Comparison of ENCODE assay signal across 10 cellular contexts in the genomic region with DNA sequence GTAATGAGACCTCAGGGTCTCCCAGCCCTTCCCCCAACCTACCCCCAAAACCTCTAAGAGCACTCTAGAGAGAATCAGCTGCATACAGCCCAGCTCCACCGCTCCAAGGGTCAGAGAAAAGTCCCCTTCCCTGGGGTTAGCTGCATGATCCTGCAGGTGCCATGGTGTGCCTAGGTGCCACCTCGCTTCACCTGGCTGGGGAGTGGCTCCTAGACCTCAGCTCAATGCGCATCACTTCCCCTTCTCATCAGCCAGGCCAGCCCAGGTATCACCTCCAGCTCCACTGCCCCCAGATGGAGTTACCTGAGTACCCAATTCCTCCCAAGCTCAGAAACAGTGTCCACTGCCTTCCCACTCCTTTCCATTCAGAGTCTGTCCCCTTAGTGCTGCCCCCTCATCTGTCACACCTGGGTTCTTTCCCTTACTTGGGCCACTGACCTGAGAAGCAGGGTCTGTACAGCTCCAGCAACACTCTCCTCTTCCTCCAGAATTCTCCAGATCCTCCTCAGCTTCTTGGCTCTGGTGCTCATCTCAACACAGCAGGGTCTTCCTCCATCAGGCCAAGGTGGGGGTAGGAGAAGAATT. TPM values are rescaled to one million over a fixed set of nuclear protein-coding genes. Genes with fewer than 3 reads are reported as not detected.
DNase-seq lines count a peak whose midpoint lies in the region; ATAC-seq and TF ChIP-seq lines count a peak whose summit lies in the region.
"Had no signal": no experiment of that assay in that cellular context is flagged by ENCODE, and none has a peak within 500 bp of the region (broad histone marks: within the 10 kb centered on the region; RNA-seq: fewer than 3 reads in every experiment).

No MANE protein-coding gene starts in this region.

- DNase-seq in CD4-positive, alpha-beta memory T cell, result no peak
- DNase-seq in dorsolateral prefrontal cortex (no peak), progenitor cell of endocrine pancreas (ENCODE audit: low spot score, unreplicated experiment) (no peak), upper lobe of left lung (no peak), foreskin melanocyte (no peak)
- DNase-seq: NCI-H1105 treated with DMSO at 0.1 percent for 48 hours, SHP77 had no signal

- H3K27ac ChIP-seq in CD4-positive, alpha-beta memory T cell (ENCODE audit: low read depth, low read length), result peak overlapping the region; percentile 97
- H3K27ac ChIP-seq in dorsolateral prefrontal cortex (peak overlapping the region; percentile 92 to 100 (median 98)), upper lobe of left lung (peak overlapping the region in 2 of 4 donors; percentile 89 to 95)

- H3K4me1 ChIP-seq in CD4-positive, alpha-beta memory T cell (ENCODE audit: insufficient read depth, low read length), result peaks cover 23% of the 10 kb centered on the region
- H3K4me1 ChIP-seq in upper lobe of left lung, result peaks cover 24 to 50% (median 48%) of the 10 kb centered on the region in 4 donors

- H3K36me3 ChIP-seq in CD4-positive, alpha-beta memory T cell (ENCODE audit: insufficient read depth, low read length), result no peaks in the 10 kb centered on the region
- no peaks in the 10 kb centered on the region for H3K36me3 ChIP-seq in upper lobe of left lung

- H3K9me3 Mint-ChIP-seq in CD4-positive, alpha-beta memory T cell, result no peaks in the 10 kb centered on the region
- no peaks in the 10 kb centered on the region for H3K9me3 Mint-ChIP-seq in IgD-negative memory B cell
- no peaks in the 10 kb centered on the region for H3K9me3 Mint-ChIP-seq in progenitor cell of endocrine pancreas (ENCODE audit: low read depth)

- WGBS in upper lobe of left lung, 2 donors, result 96 to 100% methylated on average over 3 of the region's 3 CpGs

- H3K27me3 Mint-ChIP-seq in CD4-positive, alpha-beta memory T cell, result no peaks in the 10 kb centered on the region
- H3K27me3 Mint-ChIP-seq in IgD-negative memory B cell (no peaks in the 10 kb centered on the region), progenitor cell of endocrine pancreas (no peaks in the 10 kb centered on the region)

- POLR2A ChIA-PET in CD4-positive, alpha-beta memory T cell (lab: Charles Lee; ENCODE audit: partially characterized antibody), result interaction anchor here (0.8 to 3.7 kb wide), 12 partner anchors 11 to 108 kb away, joined by 3 to 45 read pairs (median 5); partner anchors contain the start of gene ATG16L2

- H3K27ac Mint-ChIP-seq in CD4-positive, alpha-beta memory T cell, result peak overlapping the region; percentile 41 to 100 (median 100)
- H3K27ac Mint-ChIP-seq in IgD-negative memory B cell (peak overlapping the region; percentile 99 to 100 (median 100)), progenitor cell of endocrine pancreas (peak overlapping the region; percentile 24)

- TF ChIP-seq EP300 in upper lobe of left lung (IDR thresholded peaks at IDR 0.05), result no peak

- H3K4me3 Mint-ChIP-seq in CD4-positive, alpha-beta memory T cell, result peak overlapping the region in 6 of 8 donors; percentile 1 to 98 (median 73)
- H3K4me3 Mint-ChIP-seq in IgD-negative memory B cell (peak overlapping the region in 3 of 4 donors; percentile 98 to 99 (median 99)), progenitor cell of endocrine pancreas (ENCODE audit: low read depth) (no peak overlapping the region)

- H3K4me3 ChIP-seq in CD4-positive, alpha-beta memory T cell (ENCODE audit: low read length in 2 of 2), result no peak overlapping the region
- peak overlapping the region; percentile 45 to 90 (median 72) for H3K4me3 ChIP-seq in dorsolateral prefrontal cortex
- no peak overlapping the region for H3K4me3 ChIP-seq in upper lobe of left lung

- no peaks in the 10 kb centered on the region for H3K9me3 ChIP-seq in CD4-positive, alpha-beta memory T cell (ENCODE audit: control insufficient read depth in 1 of 2, low read length in 2 of 2)
- H3K9me3 ChIP-seq in upper lobe of left lung, result no peaks in the 10 kb centered on the region

- no peaks in the 10 kb centered on the region for H3K27me3 ChIP-seq in CD4-positive, alpha-beta memory T cell (ENCODE audit: insufficient read depth, low read length)
- H3K27me3 ChIP-seq in dorsolateral prefrontal cortex (no peaks in the 10 kb centered on the region), upper lobe of left lung (no peaks in the 10 kb centered on the region)

- H3K4me1 Mint-ChIP-seq in CD4-positive, alpha-beta memory T cell, result peaks cover 13 to 30% (median 23%) of the 10 kb centered on the region in 4 donors
- H3K4me1 Mint-ChIP-seq in IgD-negative memory B cell, result peaks cover 25 to 31% (median 28%) of the 10 kb centered on the region in 3 donors
- H3K4me1 Mint-ChIP-seq in progenitor cell of endocrine pancreas (ENCODE audit: low read depth), result peaks cover 16% of the 10 kb centered on the region

- TF ChIP-seq POLR2A in upper lobe of left lung (IDR thresholded peaks at IDR 0.05), result no peak

- intact Hi-C loops in CD4-positive, alpha-beta memory T cell (cut with micrococcal nuclease), result loop anchor here (1.0 to 5.0 kb wide), 7 partner anchors 10 to 1700 kb away; partner anchors contain the start of genes ARAP1, ATG16L2 and LIPT2
- intact Hi-C loops in dorsolateral prefrontal cortex (cut with DNase I), result loop anchor here (1.0 to 2.0 kb wide), 3 partner anchors 14 to 67 kb away; partner anchors contain the start of gene ARAP1 (in 1 of the 2)

- no peak for TF ChIP-seq CTCF in dorsolateral prefrontal cortex (IDR thresholded peaks at IDR 0.05 in 54 of 56, conservative IDR thresholded peaks at IDR 0.05 in 2 of 56; ENCODE audit: low read depth in 1 of 56, partially characterized antibody in 56 of 56)
- TF ChIP-seq CTCF in progenitor cell of endocrine pancreas (IDR thresholded peaks at IDR 0.05; ENCODE audit: unreplicated experiment), result no peak
- TF ChIP-seq CTCF in upper lobe of left lung (IDR thresholded peaks at IDR 0.05), result no peak

- CTCF ChIA-PET in CD4-positive, alpha-beta memory T cell (lab: Charles Lee; ENCODE audit: partially characterized antibody), result interaction anchor here (0.7 to 5.3 kb wide), 20 partner anchors 11 to 463 kb away, joined by 3 to 194 read pairs (median 6); partner anchors contain the start of genes ATG16L2 and FCHSD2

- ATAC-seq in upper lobe of left lung (ENCODE audit: low FRiP score in 2 of 2) (no peak), HG02973 (IDR thresholded peaks at IDR 0.05; ENCODE audit: unreplicated experiment) (no peak), GM18861 (IDR thresholded peaks at IDR 0.05; ENCODE audit: unreplicated experiment) (no peak)

- H3K36me3 Mint-ChIP-seq in CD4-positive, alpha-beta memory T cell, result peaks cover 0 to 4% of the 10 kb centered on the region in 2 donors
- no peaks in the 10 kb centered on the region for H3K36me3 Mint-ChIP-seq in IgD-negative memory B cell
- H3K36me3 Mint-ChIP-seq in progenitor cell of endocrine pancreas (ENCODE audit: insufficient read depth), result no peaks in the 10 kb centered on the region

RNA-seq across cellular contexts. Expression of gene STARD10, which starts 1.3 kb away (rescaled TPM):
- 10 to 100 TPM; 23.0 to 23.5 TPM for total RNA-seq in CD4-positive, alpha-beta memory T cell
- polyA plus RNA-seq in CD4-positive, alpha-beta memory T cell, result 10 to 100 TPM; 24.9 to 27.0 TPM
- polyA plus RNA-seq in IgD-negative memory B cell, result 33.4 TPM
- total RNA-seq in dorsolateral prefrontal cortex (100 to 1,000 TPM in 2 of 120 experiments, 10 to 100 TPM in 118; 31.5 to 113 (median 51.1) TPM), progenitor cell of endocrine pancreas (212 and 220 TPM in 2 replicates), upper lobe of left lung (100 to 1,000 TPM in 5 of 6 donors, 10 to 100 TPM in 1; 93.2 to 227 (median 151) TPM)

RNA-seq across cellular contexts. Expression of gene ATG16L2, which starts 21.7 kb away (rescaled TPM):
- total RNA-seq in CD4-positive, alpha-beta memory T cell, result 100 to 1,000 TPM; 194 to 202 TPM
- polyA plus RNA-seq in CD4-positive, alpha-beta memory T cell, result 10 to 100 TPM; 13.2 to 24.1 TPM
- polyA plus RNA-seq in IgD-negative memory B cell, result 32.1 TPM
- total RNA-seq in dorsolateral prefrontal cortex, result 10 to 100 TPM; 17.7 to 47.0 (median 30.9) TPM
- total RNA-seq in progenitor cell of endocrine pancreas, result 43.8 and 43.9 TPM in 2 replicates
- 100 to 1,000 TPM in 3 of 6 donors, 10 to 100 TPM in 3; 39.5 to 354 (median 86.4) TPM for total RNA-seq in upper lobe of left lung

RNA-seq across cellular contexts. Expression of gene ARAP1, which starts 40.3 kb away (rescaled TPM):
- 100 to 1,000 TPM; 144 to 157 TPM for total RNA-seq in CD4-positive, alpha-beta memory T cell
- 10 to 100 TPM in 1 of 2 donors, 1 to 10 TPM in 1; 9.5 to 36.8 TPM for polyA plus RNA-seq in CD4-positive, alpha-beta memory T cell
- polyA plus RNA-seq in IgD-negative memory B cell, result 20.7 TPM
- total RNA-seq in dorsolateral prefrontal cortex, result 100 to 1,000 TPM in 8 of 120 experiments, 10 to 100 TPM in 112; 42.2 to 126 (median 68.6) TPM
- total RNA-seq in progenitor cell of endocrine pancreas, result 83.4 and 86.7 TPM in 2 replicates
- total RNA-seq in upper lobe of left lung, result 1,000 to 10,000 TPM in 1 of 6 donors, 100 to 1,000 TPM in 5; 217 to 1,154 (median 269) TPM

Comparison
In these comparisons a context has a peak if more than half of its experiments do, and no peak if none do; other contexts are left out.
1. H3K4me3 ChIP-seq: peak in dorsolateral prefrontal cortex (59 of 59); none in CD4-positive, alpha-beta memory T cell (0 of 2) and upper lobe of left lung (0 of 4).
2. H3K27ac Mint-ChIP-seq: peak in every context shown above with its lines; median percentile 100 in CD4-positive, alpha-beta memory T cell; 100 in IgD-negative memory B cell; 24 in progenitor cell of endocrine pancreas.